ENCODE assay signal across 1 cellular context in genomic region chr17:14300628-14301278, GRCh38.
A peak's percentile ranks its signal among the peaks of the same experiment; 100 is the strongest.
TF ChIP-seq lines count a peak whose summit lies in the region.

TSS of gene HS3ST3B1 (plus strand) at chr17:14301081. CDS start at chr17:14301519, 438 bp downstream.

TF ChIP-seq in K562, 482 proteins besides CTCF, POLR2A, EP300 and RAD21 (continued from another document and continues in another):
- no peak for TF ChIP-seq ZNF407 (IDR thresholded peaks at IDR 0.05; ENCODE audit: low read depth)
- no peak for TF ChIP-seq SMARCB1 (IDR thresholded peaks at IDR 0.05; ENCODE audit: insufficient read length, low read depth)
- TF ChIP-seq, protein P1, sequence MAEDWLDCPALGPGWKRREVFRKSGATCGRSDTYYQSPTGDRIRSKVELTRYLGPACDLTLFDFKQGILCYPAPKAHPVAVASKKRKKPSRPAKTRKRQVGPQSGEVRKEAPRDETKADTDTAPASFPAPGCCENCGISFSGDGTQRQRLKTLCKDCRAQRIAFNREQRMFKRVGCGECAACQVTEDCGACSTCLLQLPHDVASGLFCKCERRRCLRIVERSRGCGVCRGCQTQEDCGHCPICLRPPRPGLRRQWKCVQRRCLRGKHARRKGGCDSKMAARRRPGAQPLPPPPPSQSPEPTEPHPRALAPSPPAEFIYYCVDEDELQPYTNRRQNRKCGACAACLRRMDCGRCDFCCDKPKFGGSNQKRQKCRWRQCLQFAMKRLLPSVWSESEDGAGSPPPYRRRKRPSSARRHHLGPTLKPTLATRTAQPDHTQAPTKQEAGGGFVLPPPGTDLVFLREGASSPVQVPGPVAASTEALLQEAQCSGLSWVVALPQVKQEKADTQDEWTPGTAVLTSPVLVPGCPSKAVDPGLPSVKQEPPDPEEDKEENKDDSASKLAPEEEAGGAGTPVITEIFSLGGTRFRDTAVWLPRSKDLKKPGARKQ (CRISPR knock-in tag; IDR thresholded peaks at IDR 0.05): no peak
- TF ChIP-seq, protein P2, sequence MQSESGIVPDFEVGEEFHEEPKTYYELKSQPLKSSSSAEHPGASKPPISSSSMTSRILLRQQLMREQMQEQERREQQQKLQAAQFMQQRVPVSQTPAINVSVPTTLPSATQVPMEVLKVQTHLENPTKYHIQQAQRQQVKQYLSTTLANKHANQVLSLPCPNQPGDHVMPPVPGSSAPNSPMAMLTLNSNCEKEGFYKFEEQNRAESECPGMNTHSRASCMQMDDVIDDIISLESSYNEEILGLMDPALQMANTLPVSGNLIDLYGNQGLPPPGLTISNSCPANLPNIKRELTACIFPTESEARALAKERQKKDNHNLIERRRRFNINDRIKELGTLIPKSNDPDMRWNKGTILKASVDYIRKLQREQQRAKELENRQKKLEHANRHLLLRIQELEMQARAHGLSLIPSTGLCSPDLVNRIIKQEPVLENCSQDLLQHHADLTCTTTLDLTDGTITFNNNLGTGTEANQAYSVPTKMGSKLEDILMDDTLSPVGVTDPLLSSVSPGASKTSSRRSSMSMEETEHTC (IDR thresholded peaks at IDR 0.05): no peak
- 0 out of 2 replicates have a peak, but pooled peaks have one; percentile 67 for TF ChIP-seq ZNF263 (CRISPR knock-in tag; IDR thresholded peaks at IDR 0.05; ENCODE audit: borderline replicate concordance)
- TF ChIP-seq NKRF (IDR thresholded peaks at IDR 0.05; ENCODE audit: borderline replicate concordance): peak; percentile 46; the same call in 1 of the 2 replicates
- TF ChIP-seq, protein P3, sequence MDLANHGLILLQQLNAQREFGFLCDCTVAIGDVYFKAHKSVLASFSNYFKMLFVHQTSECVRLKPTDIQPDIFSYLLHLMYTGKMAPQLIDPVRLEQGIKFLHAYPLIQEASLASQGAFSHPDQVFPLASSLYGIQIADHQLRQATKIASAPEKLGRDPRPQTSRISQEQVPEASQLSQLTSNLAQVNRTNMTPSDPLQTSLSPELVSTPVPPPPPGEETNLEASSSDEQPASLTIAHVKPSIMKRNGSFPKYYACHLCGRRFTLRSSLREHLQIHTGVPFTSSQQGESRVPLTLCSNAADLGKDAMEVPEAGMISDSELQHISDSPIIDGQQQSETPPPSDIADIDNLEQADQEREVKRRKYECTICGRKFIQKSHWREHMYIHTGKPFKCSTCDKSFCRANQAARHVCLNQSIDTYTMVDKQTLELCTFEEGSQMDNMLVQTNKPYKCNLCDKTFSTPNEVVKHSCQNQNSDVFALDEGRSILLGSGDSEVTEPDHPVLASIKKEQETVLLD (IDR thresholded peaks at IDR 0.05): 0 out of 2 replicates have a peak, but pooled peaks have one; percentile 22
- no peak for TF ChIP-seq TRIM28 (IDR thresholded peaks at IDR 0.05)
- TF ChIP-seq MBD2 (IDR thresholded peaks at IDR 0.05; ENCODE audit: borderline replicate concordance, low read depth): no peak
- TF ChIP-seq MAFK (IDR thresholded peaks at IDR 0.05; ENCODE audit: low read length): no peak
- TF ChIP-seq RBM17 (IDR thresholded peaks at IDR 0.05; ENCODE audit: borderline replicate concordance, low read depth, low read length): no peak
- no peak for TF ChIP-seq ESRRB (CRISPR knock-in tag; IDR thresholded peaks at IDR 0.05; ENCODE audit: borderline replicate concordance)
- TF ChIP-seq NCOR1 (IDR thresholded peaks at IDR 0.05): no peak
- TF ChIP-seq BMI1 (IDR thresholded peaks at IDR 0.05; ENCODE audit: low read length): no peak
- no peak for TF ChIP-seq ZBTB26 (CRISPR knock-in tag; IDR thresholded peaks at IDR 0.05)
- TF ChIP-seq CLOCK (CRISPR knock-in tag; IDR thresholded peaks at IDR 0.05; ENCODE audit: borderline replicate concordance): no peak
- TF ChIP-seq TAF9B (IDR thresholded peaks at IDR 0.05; ENCODE audit: partially characterized antibody): peak; percentile 60
- TF ChIP-seq PHF20 (IDR thresholded peaks at IDR 0.05; ENCODE audit: partially characterized antibody): no peak
- TF ChIP-seq ZNF518B (CRISPR knock-in tag; IDR thresholded peaks at IDR 0.05): no peak
- TF ChIP-seq, protein P4, sequence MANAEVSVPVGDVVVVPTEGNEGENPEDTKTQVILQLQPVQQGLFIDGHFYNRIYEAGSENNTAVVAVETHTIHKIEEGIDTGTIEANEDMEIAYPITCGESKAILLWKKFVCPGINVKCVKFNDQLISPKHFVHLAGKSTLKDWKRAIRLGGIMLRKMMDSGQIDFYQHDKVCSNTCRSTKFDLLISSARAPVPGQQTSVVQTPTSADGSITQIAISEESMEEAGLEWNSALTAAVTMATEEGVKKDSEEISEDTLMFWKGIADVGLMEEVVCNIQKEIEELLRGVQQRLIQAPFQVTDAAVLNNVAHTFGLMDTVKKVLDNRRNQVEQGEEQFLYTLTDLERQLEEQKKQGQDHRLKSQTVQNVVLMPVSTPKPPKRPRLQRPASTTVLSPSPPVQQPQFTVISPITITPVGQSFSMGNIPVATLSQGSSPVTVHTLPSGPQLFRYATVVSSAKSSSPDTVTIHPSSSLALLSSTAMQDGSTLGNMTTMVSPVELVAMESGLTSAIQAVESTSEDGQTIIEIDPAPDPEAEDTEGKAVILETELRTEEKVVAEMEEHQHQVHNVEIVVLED (CRISPR knock-in tag; IDR thresholded peaks at IDR 0.05): no peak; the same call in 1 of the 2 replicates
- no peak; the same call in none of the 2 replicates for TF ChIP-seq ATF7 (IDR thresholded peaks at IDR 0.05)
- TF ChIP-seq SP1 (CRISPR knock-in tag; IDR thresholded peaks at IDR 0.05): peak; percentile 79
- no peak for TF ChIP-seq SRSF3 (IDR thresholded peaks at IDR 0.05; ENCODE audit: insufficient read depth, low read length)
- TF ChIP-seq, protein P5, sequence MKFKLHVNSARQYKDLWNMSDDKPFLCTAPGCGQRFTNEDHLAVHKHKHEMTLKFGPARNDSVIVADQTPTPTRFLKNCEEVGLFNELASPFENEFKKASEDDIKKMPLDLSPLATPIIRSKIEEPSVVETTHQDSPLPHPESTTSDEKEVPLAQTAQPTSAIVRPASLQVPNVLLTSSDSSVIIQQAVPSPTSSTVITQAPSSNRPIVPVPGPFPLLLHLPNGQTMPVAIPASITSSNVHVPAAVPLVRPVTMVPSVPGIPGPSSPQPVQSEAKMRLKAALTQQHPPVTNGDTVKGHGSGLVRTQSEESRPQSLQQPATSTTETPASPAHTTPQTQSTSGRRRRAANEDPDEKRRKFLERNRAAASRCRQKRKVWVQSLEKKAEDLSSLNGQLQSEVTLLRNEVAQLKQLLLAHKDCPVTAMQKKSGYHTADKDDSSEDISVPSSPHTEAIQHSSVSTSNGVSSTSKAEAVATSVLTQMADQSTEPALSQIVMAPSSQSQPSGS (CRISPR knock-in tag; IDR thresholded peaks at IDR 0.05): no peak
- TF ChIP-seq ZC3H11A (IDR thresholded peaks at IDR 0.05; ENCODE audit: low read depth, low read length): no peak
